1 cellular context compared by ENCODE assay signal in genomic region chr2:85551698-85552678, GRCh38.
TF ChIP-seq lines count a peak whose summit lies in the region.

No MANE protein-coding gene starts in this region.

TF ChIP-seq in K562, 482 proteins besides CTCF, POLR2A, EP300 and RAD21 (continued from another document):
- TF ChIP-seq MGA (IDR thresholded peaks at IDR 0.05) (no peak), FOXK2 (conservative IDR thresholded peaks at IDR 0.05 in 1 of 2, IDR thresholded peaks at IDR 0.05 in 1 of 2; ENCODE audit: low read depth in 2 of 2) (peak; percentile 31 to 33; a peak in 1 of 4 replicates), U2AF2 (optimal IDR thresholded peaks at IDR 0.05; ENCODE audit: low read depth, low read length) (no peak), SREBF1 (IDR thresholded peaks at IDR 0.05; ENCODE audit: borderline replicate concordance, low read depth, low read length) (no peak), ZNF780A (CRISPR knock-in tag; IDR thresholded peaks at IDR 0.05) (no peak), ELK3 (CRISPR knock-in tag; IDR thresholded peaks at IDR 0.05) (no peak), FOS (IDR thresholded peaks at IDR 0.05; ENCODE audit: extremely low read depth, insufficient read length) (no peak), PHTF2 (CRISPR knock-in tag; IDR thresholded peaks at IDR 0.05) (no peak), FOXA3 (CRISPR knock-in tag; conservative IDR thresholded peaks at IDR 0.05 in 1 of 2, IDR thresholded peaks at IDR 0.05 in 1 of 2) (peak; percentile 77 to 86), C11orf30 (IDR thresholded peaks at IDR 0.05; ENCODE audit: low read depth) (peak; percentile 69; the same call in 1 of the 2 replicates), ZZZ3 (IDR thresholded peaks at IDR 0.05) (no peak), SREBF2 (CRISPR knock-in tag; IDR thresholded peaks at IDR 0.05) (0 out of 2 replicates have a peak, but pooled peaks have one; percentile 39), ZKSCAN8 (CRISPR knock-in tag; IDR thresholded peaks at IDR 0.05) (no peak), ZNF655 (CRISPR knock-in tag; IDR thresholded peaks at IDR 0.05) (no peak), ZBTB11 (CRISPR knock-in tag; IDR thresholded peaks at IDR 0.05) (no peak)
